ENCODE assay signal across 8 cellular contexts in the genomic region with DNA sequence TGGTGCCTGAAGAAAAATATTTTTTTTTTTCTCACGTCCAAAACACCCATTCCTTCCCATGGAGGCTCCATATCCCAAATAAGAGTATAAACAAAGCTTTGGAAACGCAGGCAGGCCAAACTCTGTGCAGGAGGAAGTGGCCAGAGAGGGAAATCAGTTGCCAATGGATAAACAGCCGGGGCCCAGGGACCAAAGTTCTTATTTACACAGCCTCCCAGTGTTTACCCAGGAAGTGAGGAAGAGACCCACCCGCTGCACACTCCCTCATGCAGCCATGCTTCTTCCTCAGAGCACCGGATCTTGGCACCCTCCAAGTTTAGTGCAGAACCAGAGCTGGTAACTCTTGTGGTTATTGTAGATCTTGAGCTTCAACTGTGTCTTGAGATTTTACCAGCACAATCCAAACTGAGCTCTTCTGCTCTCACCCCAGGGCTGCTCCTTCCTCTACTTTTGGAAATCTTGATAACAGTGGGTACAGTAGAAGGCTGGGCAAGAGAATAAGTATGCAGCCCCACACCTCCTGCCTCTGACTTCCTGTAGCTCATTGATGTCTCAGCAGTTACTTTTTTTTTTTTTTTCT. TPM values are rescaled to one million over a fixed set of nuclear protein-coding genes. Genes with fewer than 3 reads are reported as not detected.
DNase-seq lines count a peak whose midpoint lies in the region; ATAC-seq, FAIRE-seq and TF ChIP-seq lines count a peak whose summit lies in the region.

No MANE protein-coding gene starts in this region.

- no peak overlapping the region for H3K27ac ChIP-seq in Panc1 (ENCODE audit: low read length)

- POLR2A ChIA-PET in Panc1 (lab: Charles Lee), result interaction anchor here (0.6 kb wide), 2 partner anchors 82 to 329 kb away, joined by 3 to 4 read pairs; a partner anchor contains a TSS

- H3K27me3 ChIP-seq in Panc1 (ENCODE audit: control insufficient read depth, insufficient read depth, low read length) (no peaks in the 10 kb centered on the region), bronchial epithelial cell (ENCODE audit: control insufficient read depth, insufficient read depth, low read length) (no peaks in the 10 kb centered on the region)

- no peaks in the 10 kb centered on the region for H3K9me3 Mint-ChIP-seq in progenitor cell of endocrine pancreas (ENCODE audit: low read depth)

- in situ Hi-C loops in Panc1 (cut with HindIII; ENCODE audit: low pct_unique_long_range_greater_than_20kb, low sequenced_read_pairs), result no loop called here

- peaks cover 20% of the 10 kb centered on the region for H3K4me1 Mint-ChIP-seq in progenitor cell of endocrine pancreas (ENCODE audit: low read depth)

- no peaks in the 10 kb centered on the region for H3K4me1 ChIP-seq in Panc1 (ENCODE audit: control insufficient read depth, insufficient read depth, low read length)

- DNase-seq in activated CD4-positive, CD25-positive, alpha-beta regulatory T cell treated with anti-CD3 and anti-CD28 coated beads, Interleukin-2, amount 50 U/mL, for 72 hours, result no peak
- peak; percentile 25 for DNase-seq in Panc1 (ENCODE audit: low read depth, low spot score)
- peak; percentile 25 for DNase-seq in bronchial epithelial cell (ENCODE audit: low read depth)
- no peak for DNase-seq in progenitor cell of endocrine pancreas (ENCODE audit: low spot score, unreplicated experiment)
- DNase-seq in NCI-H2227 treated with DMSO at 0.1 percent for 48 hours (lab: John Stamatoyannopoulos, UW), result no peak
- DNase-seq in SHP77 treated with DMSO at 0.1 percent for 48 hours (lab: John Stamatoyannopoulos, UW), result no peak
- no peak for DNase-seq in DMS 273 (lab: John Stamatoyannopoulos, UW; ENCODE audit: unreplicated experiment)

- no peak for TF ChIP-seq CTCF in Panc1 (IDR thresholded peaks at IDR 0.05)
- no peak for TF ChIP-seq CTCF in bronchial epithelial cell (IDR thresholded peaks at IDR 0.05; ENCODE audit: insufficient read depth, low read length, severe bottlenecking)
- TF ChIP-seq CTCF in progenitor cell of endocrine pancreas (IDR thresholded peaks at IDR 0.05; ENCODE audit: unreplicated experiment), result no peak

- peak; percentile 66 to 74 for ATAC-seq in activated CD4-positive, CD25-positive, alpha-beta regulatory T cell treated with anti-CD3 and anti-CD28 coated beads, Interleukin-2, amount 50 U/mL, for 24 hours
- ATAC-seq in Panc1, result peak; percentile 72

- BruUV-seq in Panc1 (replicated peaks; lab: Mats Ljungman, UMichigan), result no TSS peak

- intact Hi-C loops in Panc1 (cut with micrococcal nuclease; ENCODE audit: unreplicated experiment), result no loop called here

- CTCF ChIA-PET in Panc1 (lab: Charles Lee), result interaction anchor here (0.6 kb wide), 1 partner anchor 800 kb away, joined by 4 read pairs; no protein-coding TSS in a partner anchor

- H3K27me3 Mint-ChIP-seq in progenitor cell of endocrine pancreas, result no peaks in the 10 kb centered on the region

- no peak for FAIRE-seq in bronchial epithelial cell (lab: Jason Lieb, UNC)

- H3K36me3 ChIP-seq in Panc1 (ENCODE audit: control insufficient read depth, insufficient read depth, low read length), result peaks cover 26% of the 10 kb centered on the region
- peaks cover 3% of the 10 kb centered on the region for H3K36me3 ChIP-seq in bronchial epithelial cell (ENCODE audit: control insufficient read depth, insufficient read depth, low read length)

- H3K4me3 Mint-ChIP-seq in progenitor cell of endocrine pancreas (ENCODE audit: low read depth), result peak overlapping the region; percentile 41

- H3K27ac Mint-ChIP-seq in progenitor cell of endocrine pancreas, result peak overlapping the region; percentile 93

- peaks cover 8% of the 10 kb centered on the region for H3K36me3 Mint-ChIP-seq in progenitor cell of endocrine pancreas (ENCODE audit: insufficient read depth)

- H3K9me3 ChIP-seq in Panc1 (ENCODE audit: control insufficient read depth, insufficient read depth, low read depth, low read length), result no peaks in the 10 kb centered on the region

- H3K4me3 ChIP-seq in Panc1 (ENCODE audit: low read depth in 2 of 2, low read length in 2 of 2), result no peak overlapping the region
- no peak overlapping the region for H3K4me3 ChIP-seq in bronchial epithelial cell (ENCODE audit: low read depth, low read length)

RNA-seq across cellular contexts. Expression of a gene that starts 14.2 kb away (rescaled TPM):
- total RNA-seq in Panc1 (2021; ENCODE audit: unreplicated experiment) (176 TPM), bronchial epithelial cell (3.2 and 4.2 TPM in 2 replicates), progenitor cell of endocrine pancreas (774 and 833 TPM in 2 replicates)
- 307 TPM for polyA plus RNA-seq in Panc1 (2012; ENCODE audit: insufficient read length)

RNA-seq across cellular contexts. Expression of a gene that starts 29.9 kb away (rescaled TPM):
- total RNA-seq in Panc1 (2021; ENCODE audit: unreplicated experiment) (256 TPM), bronchial epithelial cell (83.7 and 95.8 TPM in 2 replicates), progenitor cell of endocrine pancreas (197 and 207 TPM in 2 replicates)
- 290 TPM for polyA plus RNA-seq in Panc1 (2012; ENCODE audit: insufficient read length)

RNA-seq across cellular contexts. Expression of a gene that starts 40.5 kb away (rescaled TPM):
- 6.7 TPM for total RNA-seq in Panc1 (2021; ENCODE audit: unreplicated experiment)
- 7.8 TPM for polyA plus RNA-seq in Panc1 (2012; ENCODE audit: insufficient read length)
- 0.26 and 0.64 TPM in 2 replicates for total RNA-seq in bronchial epithelial cell
- total RNA-seq in progenitor cell of endocrine pancreas, result 15.0 and 17.3 TPM in 2 replicates

RNA-seq across cellular contexts. Expression of a gene that starts 40.5 kb away (rescaled TPM):
- total RNA-seq in Panc1 (2021; ENCODE audit: unreplicated experiment), result 3.6 TPM
- polyA plus RNA-seq in Panc1 (2012; ENCODE audit: insufficient read length), result 1.3 TPM
- total RNA-seq in bronchial epithelial cell, result 0.26 and 0.64 TPM in 2 replicates
- total RNA-seq in progenitor cell of endocrine pancreas, result 3.1 and 3.9 TPM in 2 replicates

Comparison
In these comparisons a context has a peak if more than half of its experiments do, and no peak if none do; other contexts are left out.
1. DNase-seq: peak in Panc1 (single experiment) and bronchial epithelial cell (single experiment); none in activated CD4-positive, CD25-positive, alpha-beta regulatory T cell treated with anti-CD3 and anti-CD28 coated beads, Interleukin-2, amount 50 U/mL, for 72 hours (single experiment), progenitor cell of endocrine pancreas (single experiment), NCI-H2227 treated with DMSO at 0.1 percent for 48 hours (single experiment), SHP77 treated with DMSO at 0.1 percent for 48 hours (single experiment) and DMS 273 (single experiment).
2. RNA of a gene that starts 14.2 kb away (total RNA-seq): 774 to 833 TPM in progenitor cell of endocrine pancreas and 176 TPM in Panc1 (single experiment); 3.2 to 4.2 TPM in bronchial epithelial cell; every median in the first group is over 10 times any median in the second.